Comparison of ENCODE assay signal across 8 cellular contexts in genomic region chr6:53543341-53544010, GRCh38. TPM values are rescaled to one million over a fixed set of nuclear protein-coding genes. Genes with fewer than 3 reads are reported as not detected.
A peak's percentile ranks its signal among the peaks of the same experiment; 100 is the strongest.
DNase-seq lines count a peak whose midpoint lies in the region; ATAC-seq and TF ChIP-seq lines count a peak whose summit lies in the region.

No MANE protein-coding gene starts in this region.

- TF ChIP-seq CTCF in GM12864 (IDR thresholded peaks at IDR 0.05; ENCODE audit: low read depth, low read length, missing control alignments) = no peak
- no peak for TF ChIP-seq CTCF in Panc1 (IDR thresholded peaks at IDR 0.05)
- TF ChIP-seq CTCF in progenitor cell of endocrine pancreas (IDR thresholded peaks at IDR 0.05; ENCODE audit: unreplicated experiment) = no peak

- H3K36me3 ChIP-seq in Panc1 (ENCODE audit: control insufficient read depth, insufficient read depth, low read length) = no peaks in the 10 kb centered on the region; the same call in 1 of the 2 replicates

- H3K4me3 ChIP-seq in GM12864 (ENCODE audit: low read depth, low read length) = peak overlapping the region; percentile 91
- H3K4me3 ChIP-seq in Panc1 (ENCODE audit: low read depth in 2 of 2, low read length in 2 of 2) = peak overlapping the region; percentile 67 to 91

- no peak for DNase-seq in GM12864 (ENCODE audit: low read depth)
- no peak for DNase-seq in Panc1 (ENCODE audit: low read depth, low spot score)
- peak; percentile 71 to 78 for DNase-seq in erythroblast (lab: John Stamatoyannopoulos, UW)
- DNase-seq in progenitor cell of endocrine pancreas (ENCODE audit: low spot score, unreplicated experiment) = no peak
- no peak for DNase-seq in NCI-H2107 treated with DMSO at 0.1 percent for 48 hours (lab: John Stamatoyannopoulos, UW; ENCODE audit: unreplicated experiment)
- DNase-seq in NCI-H524 (lab: John Stamatoyannopoulos, UW) = no peak
- no peak for DNase-seq in activated CD4-positive, alpha-beta T cell treated with anti-CD3 and anti-CD28 coated beads for 48 hours

- H3K27me3 Mint-ChIP-seq in progenitor cell of endocrine pancreas = peaks cover 13% of the 10 kb centered on the region

- TSS peak; percentile 66 for BruUV-seq in Panc1 (replicated peaks; lab: Mats Ljungman, UMichigan)

- H3K27ac Mint-ChIP-seq in progenitor cell of endocrine pancreas = peak overlapping the region; percentile 96

- POLR2A ChIA-PET in Panc1 (lab: Charles Lee) = no interaction called here

- H3K4me3 Mint-ChIP-seq in progenitor cell of endocrine pancreas (ENCODE audit: low read depth) = peak overlapping the region; percentile 97

- H3K36me3 Mint-ChIP-seq in progenitor cell of endocrine pancreas (ENCODE audit: insufficient read depth) = peaks cover 3% of the 10 kb centered on the region

- intact Hi-C loops in Panc1 (cut with micrococcal nuclease; ENCODE audit: unreplicated experiment) = loop anchor here (2.0 kb wide), 1 partner anchor 107 kb away; no protein-coding TSS in a partner anchor

- ATAC-seq in Panc1 (no peak), GM19395 (IDR thresholded peaks at IDR 0.05; ENCODE audit: unreplicated experiment) (no peak)

- H3K4me1 ChIP-seq in Panc1 (ENCODE audit: control insufficient read depth, insufficient read depth, low read length) = peaks cover 14% of the 10 kb centered on the region

- CTCF ChIA-PET in Panc1 (lab: Charles Lee) = no interaction called here

- H3K9me3 ChIP-seq in Panc1 (ENCODE audit: control insufficient read depth, insufficient read depth, low read depth, low read length) = no peaks in the 10 kb centered on the region

- peak overlapping the region; percentile 30 for H3K27ac ChIP-seq in Panc1 (ENCODE audit: low read length)

- no peak for TF ChIP-seq POLR2A in erythroblast (IDR thresholded peaks at IDR 0.05; ENCODE audit: low read length)

- in situ Hi-C loops in Panc1 (cut with HindIII; ENCODE audit: low pct_unique_long_range_greater_than_20kb, low sequenced_read_pairs) = no loop called here

- H3K27me3 ChIP-seq in Panc1 (ENCODE audit: control insufficient read depth, insufficient read depth, low read length) = no peaks in the 10 kb centered on the region

- peaks cover 22% of the 10 kb centered on the region for H3K4me1 Mint-ChIP-seq in progenitor cell of endocrine pancreas (ENCODE audit: low read depth)

- no peaks in the 10 kb centered on the region for H3K9me3 Mint-ChIP-seq in progenitor cell of endocrine pancreas (ENCODE audit: low read depth)

RNA-seq across cellular contexts. Expression of gene GCLC, which starts 1.4 kb away (rescaled TPM):
- total RNA-seq in Panc1 (2021; ENCODE audit: unreplicated experiment) = 37.2 TPM
- polyA plus RNA-seq in Panc1 (2012; ENCODE audit: insufficient read length) = 19.4 TPM
- 34.2 and 49.5 TPM in 2 replicates for total RNA-seq in progenitor cell of endocrine pancreas

Comparison
In these comparisons a context has a peak if more than half of its experiments do, and no peak if none do; other contexts are left out.
1. DNase-seq: peak in erythroblast (2 of 2); none in GM12864 (single experiment), Panc1 (single experiment), progenitor cell of endocrine pancreas (single experiment), NCI-H2107 treated with DMSO at 0.1 percent for 48 hours (single experiment), NCI-H524 (0 of 2) and activated CD4-positive, alpha-beta T cell treated with anti-CD3 and anti-CD28 coated beads for 48 hours (single experiment).